ENCODE assay signal across 8 cellular contexts in genomic region chr11:61967177-61967923, GRCh38. TPM values are rescaled to one million over a fixed set of nuclear protein-coding genes. Genes with fewer than 3 reads are reported as not detected.
DNase-seq lines count a peak whose midpoint lies in the region; ATAC-seq and TF ChIP-seq lines count a peak whose summit lies in the region.

Gene FTH1 (minus strand): TSS chr11:61967634. CDS start chr11:61967425, 209 bp downstream.

- CTCF ChIA-PET in activated CD8-positive, alpha-beta T cell treated with anti-CD3 and anti-CD28 coated beads for 36 hours (lab: Charles Lee), result interaction anchor here (0.9 to 5.1 kb wide), 4 partner anchors 68 to 170 kb away, joined by 5 to 36 read pairs (median 18); no protein-coding TSS in a partner anchor

- peak within 1 kb of the TSS; percentile 94 for H3K27ac Mint-ChIP-seq in activated CD8-positive, alpha-beta T cell treated with anti-CD3 and anti-CD28 coated beads for 36 hours

- H3K9me3 Mint-ChIP-seq in activated CD8-positive, alpha-beta T cell treated with anti-CD3 and anti-CD28 coated beads for 36 hours, result no peaks in the 10 kb centered on the region

- H3K36me3 Mint-ChIP-seq in activated CD8-positive, alpha-beta T cell treated with anti-CD3 and anti-CD28 coated beads for 36 hours (ENCODE audit: low read depth), result peaks cover 34% of the 10 kb centered on the region

- peak within 1 kb of the TSS; percentile 96 for H3K4me2 ChIP-seq in BLaER1

- peak within 1 kb of the TSS; percentile 86 for H3K4me3 Mint-ChIP-seq in activated CD8-positive, alpha-beta T cell treated with anti-CD3 and anti-CD28 coated beads for 36 hours

- H3K27ac ChIP-seq in BLaER1, result peak within 1 kb of the TSS; percentile 94
- H3K27ac ChIP-seq in lower lobe of right lung, result peak within 1 kb of the TSS; percentile 97

- H3K4me1 ChIP-seq in BLaER1 (peaks cover 82% of the 10 kb centered on the region), lower lobe of right lung (peaks cover 81% of the 10 kb centered on the region)

- ATAC-seq in GM19351 (IDR thresholded peaks at IDR 0.05; ENCODE audit: unreplicated experiment) (peak; percentile 49), HG03521 (IDR thresholded peaks at IDR 0.05; ENCODE audit: unreplicated experiment) (peak; percentile 64), lower lobe of right lung (peak; percentile 85 to 93)
- peak; percentile 81 for ATAC-seq in activated CD8-positive, alpha-beta T cell treated with anti-CD3 and anti-CD28 coated beads for 36 hours

- no peaks in the 10 kb centered on the region for H3K9me3 ChIP-seq in BLaER1
- H3K9me3 ChIP-seq in lower lobe of right lung, result no peaks in the 10 kb centered on the region

- intact Hi-C loops in activated CD8-positive, alpha-beta T cell treated with anti-CD3 and anti-CD28 coated beads for 36 hours (cut with micrococcal nuclease), result loop anchor here (10.0 kb wide), 1 partner anchor 117 kb away; no protein-coding TSS in a partner anchor
- intact Hi-C loops in lower lobe of right lung (cut with DNase I), result no loop called here

- peaks cover 24% of the 10 kb centered on the region for H3K36me3 ChIP-seq in BLaER1
- peaks cover 35% of the 10 kb centered on the region for H3K36me3 ChIP-seq in lower lobe of right lung

- POLR2A ChIA-PET in activated CD8-positive, alpha-beta T cell treated with anti-CD3 and anti-CD28 coated beads for 36 hours (lab: Charles Lee), result interaction anchor here (0.7 to 4.3 kb wide), 11 partner anchors 10 to 588 kb away, joined by 3 to 17 read pairs (median 4); partner anchors contain the start of gene FADS2

- H4K20me1 ChIP-seq in BLaER1, result peaks cover 36% of the 10 kb centered on the region

- peak within 1 kb of the TSS; percentile 82 for H3K4me3 ChIP-seq in BLaER1
- peak within 1 kb of the TSS; percentile 98 for H3K4me3 ChIP-seq in lower lobe of right lung

- TF ChIP-seq CTCF in activated CD8-positive, alpha-beta T cell treated with anti-CD3 and anti-CD28 coated beads for 36 hours (IDR thresholded peaks at IDR 0.05), result no peak
- no peak for TF ChIP-seq CTCF in lower lobe of right lung (IDR thresholded peaks at IDR 0.05)

- H3K27me3 ChIP-seq in BLaER1 (no peaks in the 10 kb centered on the region; the same call in 1 of the 2 replicates), lower lobe of right lung (ENCODE audit: low read depth) (no peaks in the 10 kb centered on the region)

- peaks cover 62% of the 10 kb centered on the region for H3K4me1 Mint-ChIP-seq in activated CD8-positive, alpha-beta T cell treated with anti-CD3 and anti-CD28 coated beads for 36 hours (ENCODE audit: low read depth)

- DNase-seq in NCI-H82 (lab: John Stamatoyannopoulos, UW) (peak; percentile 89), ecto neural progenitor cell (ENCODE audit: low spot score) (peak; percentile 94), lower lobe of right lung (peak; percentile 95)
- peak; percentile 89 for DNase-seq in activated CD8-positive, alpha-beta T cell treated with anti-CD3 and anti-CD28 coated beads for 36 hours
- DNase-seq in stimulated activated CD4-positive, alpha-beta T cell treated with anti-CD3 and anti-CD28 coated beads, TNF-alpha, amount 100 ng/mL, for 24 hours (ENCODE audit: low read depth in 3 of 3), result peak; percentile 70 to 84 (median 76)

- H3K27me3 Mint-ChIP-seq in activated CD8-positive, alpha-beta T cell treated with anti-CD3 and anti-CD28 coated beads for 36 hours, result no peaks in the 10 kb centered on the region

- peak within 1 kb of the TSS; percentile 92 for H3K9ac ChIP-seq in BLaER1

RNA-seq across cellular contexts. Expression of gene FTH1, which starts in this region (rescaled TPM):
- total RNA-seq in activated CD8-positive, alpha-beta T cell treated with anti-CD3 and anti-CD28 coated beads for 36 hours, result 100 to 1,000 TPM; 700 to 729 TPM
- 4,616 TPM for total RNA-seq in lower lobe of right lung

Comparison
In these comparisons a context has a peak if more than half of its experiments do, and no peak if none do; other contexts are left out.
1. Peak in every context shown above with its lines: DNase-seq, ATAC-seq, H3K4me3 ChIP-seq and H3K27ac ChIP-seq.